ENCODE assay signal across 32 cellular contexts in genomic region chr5:179694561-179694960, GRCh38. TPM values are rescaled to one million over a fixed set of nuclear protein-coding genes. Genes with fewer than 3 reads are reported as not detected.
"Had no signal": no experiment of that assay in that cellular context is flagged by ENCODE, and none has a peak within 500 bp of the region (broad histone marks: within the 10 kb centered on the region; RNA-seq: fewer than 3 reads in every experiment).

No MANE protein-coding gene starts in this region.

- H3K27me3 ChIP-seq: dorsolateral prefrontal cortex, gastrocnemius medialis, heart left ventricle, hepatocyte, neural progenitor cell, ovary, sigmoid colon, tibial nerve, upper lobe of right lung, uterus had no signal

- H3K36me3 ChIP-seq: gastrocnemius medialis, heart left ventricle, lower lobe of right lung, neural progenitor cell, ovary, sigmoid colon, thoracic aorta, tibial nerve, upper lobe of right lung, uterus had no signal

- H3K4me3 Mint-ChIP-seq: endodermal cell; natural killer cell; neural progenitor cell; stimulated activated effector memory CD8-positive, alpha-beta T cell treated with anti-CD3 and anti-CD28 coated beads, Interleukin-12 subunit alpha, Interleukin-12 subunit beta, amount 100 ng/mL, for 72 hours; stimulated activated naive CD8-positive, alpha-beta T cell treated with anti-CD3 and anti-CD28 coated beads, Interleukin-15, Interleukin-2, amounts not matched to agents 100 ng/mL and 50 ng/mL, for 24 hours had no signal

- DNase-seq: dorsolateral prefrontal cortex; effector CD4-positive, alpha-beta T cell; endodermal cell; foreskin fibroblast; gastrocnemius medialis; heart left ventricle; left ventricle myocardium superior; natural killer cell; nucleus accumbens; ovary; posterior cingulate gyrus; psoas muscle; right cardiac atrium; sigmoid colon; stimulated activated CD4-positive, alpha-beta T cell treated with anti-CD3 and anti-CD28 coated beads, Interleukin-2, amount 100 ng/mL, for 24 hours; stimulated activated CD4-positive, alpha-beta T cell treated with anti-CD3 and anti-CD28 coated beads, Interleukin-4, amount 100 ng/mL, for 24 hours; upper lobe of right lung; uterus had no signal

- H3K36me3 Mint-ChIP-seq: natural killer cell had no signal

- H3K27ac Mint-ChIP-seq: endodermal cell; natural killer cell; neural progenitor cell; stimulated activated effector memory CD8-positive, alpha-beta T cell treated with anti-CD3 and anti-CD28 coated beads, Interleukin-12 subunit alpha, Interleukin-12 subunit beta, amount 100 ng/mL, for 72 hours; stimulated activated naive CD8-positive, alpha-beta T cell treated with anti-CD3 and anti-CD28 coated beads, Interleukin-15, Interleukin-2, amounts not matched to agents 100 ng/mL and 50 ng/mL, for 24 hours had no signal

- H3K4me2 ChIP-seq: hepatocyte, neural progenitor cell had no signal

- H3K4me3 ChIP-seq: dorsolateral prefrontal cortex, gastrocnemius medialis, heart left ventricle, hepatocyte, lower lobe of right lung, neural progenitor cell, ovary, psoas muscle, sigmoid colon, thoracic aorta, tibial nerve, upper lobe of right lung, uterus had no signal

- H3K9me3 Mint-ChIP-seq: endodermal cell; natural killer cell; neural progenitor cell; stimulated activated effector memory CD8-positive, alpha-beta T cell treated with anti-CD3 and anti-CD28 coated beads, Interleukin-12 subunit alpha, Interleukin-12 subunit beta, amount 100 ng/mL, for 72 hours; stimulated activated naive CD8-positive, alpha-beta T cell treated with anti-CD3 and anti-CD28 coated beads, Interleukin-15, Interleukin-2, amounts not matched to agents 100 ng/mL and 50 ng/mL, for 24 hours had no signal

- ATAC-seq: esophagus mucosa; gastrocnemius medialis; heart left ventricle; left ventricle myocardium superior; lower lobe of right lung; natural killer cell; psoas muscle; right cardiac atrium; stimulated activated effector memory CD8-positive, alpha-beta T cell treated with anti-CD3 and anti-CD28 coated beads, Interleukin-12 subunit alpha, Interleukin-12 subunit beta, amount 100 ng/mL, for 72 hours; upper lobe of right lung had no signal

- H2AFZ ChIP-seq: hepatocyte, neural progenitor cell had no signal

- H3K9me3 ChIP-seq: gastrocnemius medialis, heart left ventricle, lower lobe of right lung, ovary, psoas muscle, sigmoid colon, thoracic aorta, tibial nerve, upper lobe of right lung, uterus had no signal

- H3K27me3 Mint-ChIP-seq: stimulated activated naive CD8-positive, alpha-beta T cell treated with anti-CD3 and anti-CD28 coated beads, Interleukin-15, Interleukin-2, amounts not matched to agents 100 ng/mL and 50 ng/mL, for 24 hours had no signal

- H3K4me1 ChIP-seq: neural progenitor cell, uterus had no signal

- H3K27ac ChIP-seq: dorsolateral prefrontal cortex, epithelial cell of prostate, gastrocnemius medialis, heart left ventricle, hepatocyte, lower lobe of right lung, neural progenitor cell, ovary, psoas muscle, sigmoid colon, thoracic aorta, tibial nerve, upper lobe of right lung, uterus had no signal

RNA-seq across cellular contexts. Expression of gene CBY3, which starts 13.7 kb away (rescaled TPM):
- total RNA-seq: endodermal cell, esophagus mucosa, gastrocnemius medialis, glomerular endothelial cell, heart left ventricle, hepatocyte, kidney epithelial cell, left ventricle myocardium superior, lower lobe of right lung, mesenteric fat pad, natural killer cell, psoas muscle, renal cortical epithelial cell, right cardiac atrium, skeletal muscle tissue, upper lobe of right lung, uterus had no signal
- polyA plus RNA-seq: heart left ventricle, hepatocyte, ovary, right cardiac atrium had no signal
